Comparison of ENCODE assay signal across 16 cellular contexts in the genomic region with DNA sequence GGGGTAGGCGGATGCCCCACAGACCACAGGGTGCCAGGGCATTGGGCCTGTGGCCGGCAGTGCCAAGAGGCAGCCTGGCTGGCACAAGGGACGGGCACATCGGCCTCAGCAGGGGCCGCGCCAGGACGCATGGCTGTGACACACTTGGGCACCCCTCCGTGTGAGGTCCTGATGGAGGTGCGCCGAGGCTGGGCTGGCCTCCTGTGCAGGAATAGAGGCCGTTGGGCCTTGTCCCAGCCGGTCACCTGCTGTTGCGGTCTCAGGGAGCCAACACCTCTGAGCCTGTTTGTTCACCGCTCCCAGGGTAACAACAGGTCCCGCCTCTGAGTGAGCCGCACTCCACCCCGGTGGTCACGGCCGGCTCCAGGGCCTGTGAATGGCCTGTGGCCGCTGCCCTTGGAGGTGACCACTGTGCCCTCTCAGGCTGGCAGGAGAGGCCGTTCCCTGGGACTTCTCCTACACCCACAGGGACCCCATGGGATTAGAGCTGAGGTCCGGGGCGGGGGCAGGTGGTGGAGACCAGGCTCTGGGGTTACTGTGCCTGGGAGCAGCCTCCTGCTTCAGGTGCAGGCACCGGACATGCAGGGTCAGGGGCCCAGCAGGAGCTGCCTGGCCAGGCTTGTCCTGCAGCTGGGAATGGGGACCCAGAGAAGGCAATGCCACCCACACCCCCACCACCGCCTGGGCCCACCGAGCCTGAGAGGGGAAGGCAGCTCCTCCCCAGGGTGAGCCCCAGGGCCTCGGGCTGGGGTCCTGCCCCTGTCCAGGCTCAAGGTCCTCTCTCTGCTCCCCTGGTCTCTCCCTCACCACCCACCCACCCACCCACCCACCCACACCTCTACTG. TPM values are rescaled to one million over a fixed set of nuclear protein-coding genes. Genes with fewer than 3 reads are reported as not detected.
DNase-seq lines count a peak whose midpoint lies in the region; ATAC-seq and TF ChIP-seq lines count a peak whose summit lies in the region.
"Had no signal": no experiment of that assay in that cellular context is flagged by ENCODE, and none has a peak within 500 bp of the region (broad histone marks: within the 10 kb centered on the region; RNA-seq: fewer than 3 reads in every experiment).

No MANE protein-coding gene starts in this region.

- DNase-seq in RWPE1 (ENCODE audit: low spot score), result no peak
- DNase-seq in hepatocyte (ENCODE audit: low spot score), result no peak
- peak; percentile 74 for DNase-seq in prostate gland (ENCODE audit: low spot score)
- no peak for DNase-seq in NCI-H748 treated with DMSO at 0.1 percent for 48 hours (lab: John Stamatoyannopoulos, UW)
- no peak for DNase-seq in activated CD4-positive, alpha-beta T cell treated with anti-CD3 and anti-CD28 coated beads, Interleukin-2, amount 50 U/mL, for 48 hours
- DNase-seq: AML-193; foreskin fibroblast; GF-D8; GOT3; stimulated activated CD8-positive, alpha-beta memory T cell treated with anti-CD3 and anti-CD28 coated beads, Interleukin-4, amount 100 ng/mL, for 48 hours had no signal

- intact Hi-C loops in prostate gland (cut with DNase I), result no loop called here

- peaks cover 79% of the 10 kb centered on the region for H3K79me2 ChIP-seq in hepatocyte

- peaks cover 18% of the 10 kb centered on the region for H3K36me3 ChIP-seq in BLaER1
- H3K36me3 ChIP-seq in hepatocyte (replicated peaks; ENCODE audit: insufficient read depth, low read depth), result no peaks in the 10 kb centered on the region
- H3K36me3 ChIP-seq in prostate gland, result no peaks in the 10 kb centered on the region
- H3K36me3 ChIP-seq: SJSA1 had no signal

- H3K27ac ChIP-seq in BLaER1, result peak overlapping the region; percentile 82
- peak overlapping the region; percentile 50 for H3K27ac ChIP-seq in RWPE1
- H3K27ac ChIP-seq in hepatocyte, result peak overlapping the region; percentile 98
- H3K27ac ChIP-seq in prostate gland, result peak overlapping the region; percentile 95 to 98
- H3K27ac ChIP-seq: SJSA1 had no signal

- no peaks in the 10 kb centered on the region for H3K9me2 ChIP-seq in hepatocyte (replicated peaks; ENCODE audit: insufficient read depth)

- 80% methylated on average over 27 of the region's 27 CpGs for WGBS in hepatocyte (ENCODE audit: low lambda C conversion rate, missing lambda C conversion rate)
- WGBS in prostate gland, result 68% methylated on average over 20 of the region's 27 CpGs

- no peak overlapping the region for H2AFZ ChIP-seq in hepatocyte

- H3K9me3 ChIP-seq in BLaER1, result no peaks in the 10 kb centered on the region
- no peaks in the 10 kb centered on the region for H3K9me3 ChIP-seq in hepatocyte (ENCODE audit: low read depth)
- H3K9me3 ChIP-seq in prostate gland, result no peaks in the 10 kb centered on the region
- H3K9me3 ChIP-seq: SJSA1 had no signal

- H3K4me2 ChIP-seq in BLaER1, result peak overlapping the region; percentile 91
- peak overlapping the region; percentile 78 for H3K4me2 ChIP-seq in hepatocyte

- POLR2A ChIA-PET in RWPE1 (lab: Yijun Ruan, JAX; ENCODE audit: low non-redundant PET), result interaction anchor here (1.2 kb wide), 1 partner anchor 39 kb away, joined by 4 read pairs; no protein-coding TSS in a partner anchor

- H3K4me1 ChIP-seq in BLaER1 (peaks cover 91% of the 10 kb centered on the region), hepatocyte (ENCODE audit: insufficient read depth) (peaks cover 60% of the 10 kb centered on the region), prostate gland (replicated peaks) (peaks cover 62% of the 10 kb centered on the region)
- H3K4me1 ChIP-seq: SJSA1 had no signal

- CTCF ChIA-PET in RWPE1 (lab: Yijun Ruan, JAX), result interaction anchor here (0.7 to 1.9 kb wide), 3 partner anchors 10 to 45 kb away, joined by 4 to 5 read pairs (median 5); no protein-coding TSS in a partner anchor

- H3K27me3 ChIP-seq in BLaER1 (peaks cover 4% of the 10 kb centered on the region; the same call in 1 of the 2 replicates), hepatocyte (no peaks in the 10 kb centered on the region), prostate gland (replicated peaks; ENCODE audit: insufficient read depth) (no peaks in the 10 kb centered on the region)
- H3K27me3 ChIP-seq: SJSA1 had no signal

- ATAC-seq in GM21390 (IDR thresholded peaks at IDR 0.05; ENCODE audit: unreplicated experiment), result no peak
- ATAC-seq in HG03520 (IDR thresholded peaks at IDR 0.05; ENCODE audit: unreplicated experiment), result no peak
- ATAC-seq: activated CD4-positive, CD25-positive, alpha-beta regulatory T cell treated with anti-CD3 and anti-CD28 coated beads, Interleukin-2, amount 50 U/mL, for 24 hours; activated T-helper 17 cell treated with anti-CD3 and anti-CD28 coated beads, Interleukin-2, amount 50 U/mL, for 72 hours had no signal

- peaks cover 64% of the 10 kb centered on the region for H4K20me1 ChIP-seq in BLaER1
- H4K20me1 ChIP-seq in hepatocyte (ENCODE audit: insufficient read depth, poor library complexity, severe bottlenecking), result no peaks in the 10 kb centered on the region

- no peak for TF ChIP-seq CTCF in RWPE1 (conservative IDR thresholded peaks at IDR 0.05; ENCODE audit: low read depth)
- TF ChIP-seq CTCF in hepatocyte (IDR thresholded peaks at IDR 0.05; ENCODE audit: poor library complexity), result no peak
- TF ChIP-seq CTCF in prostate gland (IDR thresholded peaks at IDR 0.05), result no peak

- peak overlapping the region; percentile 44 for H3K4me3 ChIP-seq in BLaER1
- H3K4me3 ChIP-seq in hepatocyte, result no peak overlapping the region
- H3K4me3 ChIP-seq in prostate gland, result peak overlapping the region; percentile 1 to 7
- H3K4me3 ChIP-seq: SJSA1 had no signal

- H3K9ac ChIP-seq in BLaER1, result peak overlapping the region; percentile 59

- TF ChIP-seq POLR2A in prostate gland (IDR thresholded peaks at IDR 0.05), result peak; percentile 19

RNA-seq across cellular contexts. Expression of gene PWWP2B, which starts 12.0 kb away (rescaled TPM):
- 15.1 and 18.0 TPM in 2 replicates for total RNA-seq in hepatocyte
- 10.7 and 12.7 TPM in 2 replicates for polyA plus RNA-seq in hepatocyte
- 10 to 100 TPM; 27.5 to 36.6 TPM for total RNA-seq in prostate gland
